In the genomic region with DNA sequence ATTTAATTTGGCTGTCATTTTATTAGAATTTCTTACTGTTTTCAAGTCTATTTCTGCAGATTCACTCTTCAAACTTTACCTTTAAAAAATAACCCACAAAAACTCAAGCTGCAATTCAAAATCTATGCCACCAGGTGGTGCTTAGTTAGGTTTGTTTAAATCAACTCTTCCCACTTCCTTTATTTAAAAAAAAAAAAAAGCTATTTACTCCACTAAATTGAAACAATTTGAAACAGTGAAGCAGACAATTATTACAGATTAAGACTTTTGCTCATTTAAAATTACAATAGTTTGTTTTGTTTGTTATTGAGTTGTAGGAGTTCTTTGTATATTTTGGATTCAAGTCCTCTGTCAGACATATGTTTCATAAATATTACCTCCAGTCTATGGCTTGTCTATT, we compare ENCODE assay signal across 8 cellular contexts.
DNase-seq lines count a peak whose midpoint lies in the region; ATAC-seq and TF ChIP-seq lines count a peak whose summit lies in the region.

No MANE protein-coding gene starts in this region.

- POLR2A ChIA-PET in AG04450 (lab: Yijun Ruan, JAX): interaction anchor here (0.7 kb wide), 1 partner anchor 80 kb away, joined by 3 read pairs; no protein-coding TSS in a partner anchor

- H3K4me1 ChIP-seq in esophagus squamous epithelium: no peaks in the 10 kb centered on the region
- no peaks in the 10 kb centered on the region for H3K4me1 ChIP-seq in transverse colon

- no peak for DNase-seq in AG04450 (ENCODE audit: low read depth, low spot score)
- peak; percentile 44 for DNase-seq in GM12865 (ENCODE audit: low read depth)
- DNase-seq in OCI-M1 (lab: John Stamatoyannopoulos, UW): peak; percentile 84
- DNase-seq in esophagus squamous epithelium (lab: John Stamatoyannopoulos, UW): no peak
- no peak for DNase-seq in transverse colon
- DNase-seq in GF-D8 (lab: John Stamatoyannopoulos, UW): no peak
- DNase-seq in NCI-H128 (lab: John Stamatoyannopoulos, UW; ENCODE audit: unreplicated experiment): no peak

- no peak for ATAC-seq in GM21515 (IDR thresholded peaks at IDR 0.05; ENCODE audit: unreplicated experiment)

- H3K27me3 ChIP-seq in AG04450 (ENCODE audit: control insufficient read depth, insufficient read depth, low read length): no peaks in the 10 kb centered on the region
- no peaks in the 10 kb centered on the region for H3K27me3 ChIP-seq in esophagus squamous epithelium
- H3K27me3 ChIP-seq in transverse colon: no peaks in the 10 kb centered on the region

- TF ChIP-seq CTCF in AG04450 (IDR thresholded peaks at IDR 0.05; ENCODE audit: low read depth, low read length) (peak; percentile 62), GM12865 (IDR thresholded peaks at IDR 0.05; ENCODE audit: insufficient read depth, low read depth, low read length, missing control alignments) (peak; percentile 39), esophagus squamous epithelium (IDR thresholded peaks at IDR 0.05) (peak in 5 of 6 experiments; percentile 11 to 52 (median 41)), transverse colon (IDR thresholded peaks at IDR 0.05) (peak; percentile 38 to 56 (median 50))

- no peaks in the 10 kb centered on the region for H3K9me3 ChIP-seq in AG04450 (ENCODE audit: control insufficient read depth, insufficient read depth, low read length)
- no peaks in the 10 kb centered on the region for H3K9me3 ChIP-seq in esophagus squamous epithelium
- no peaks in the 10 kb centered on the region for H3K9me3 ChIP-seq in transverse colon

- intact Hi-C loops in esophagus squamous epithelium (cut with DNase I) (no loop called here), transverse colon (cut with DNase I; ENCODE audit: low total_unique reads) (no loop called here)

- TF ChIP-seq POLR2A in esophagus squamous epithelium (IDR thresholded peaks at IDR 0.05) (no peak), transverse colon (IDR thresholded peaks at IDR 0.05) (no peak)

- no peak overlapping the region for H3K27ac ChIP-seq in AG04450 (ENCODE audit: low read depth, low read length)
- H3K27ac ChIP-seq in esophagus squamous epithelium: no peak overlapping the region
- H3K27ac ChIP-seq in transverse colon: no peak overlapping the region

- in situ Hi-C loops in transverse colon (cut with MboI; ENCODE audit: low pct_ligation_motif_present in 1 of 4, low pct_unique_long_range_greater_than_20kb in 1 of 4, low sequenced_read_pairs in 3 of 4): loop anchor here in 2 of 4 donors (25.0 kb wide), 1 partner anchor 610 kb away; no protein-coding TSS in a partner anchor

- no peak for TF ChIP-seq EP300 in transverse colon (IDR thresholded peaks at IDR 0.05; ENCODE audit: low read depth)

- H3K36me3 ChIP-seq in esophagus squamous epithelium (no peaks in the 10 kb centered on the region), transverse colon (no peaks in the 10 kb centered on the region)

- CTCF ChIA-PET in AG04450 (lab: Charles Lee): interaction anchor here (0.6 to 2.4 kb wide), 16 partner anchors 9 to 823 kb away, joined by 3 to 18 read pairs (median 4); no protein-coding TSS in a partner anchor

- H3K4me3 ChIP-seq in AG04450 (ENCODE audit: low read depth, low read length) (no peak overlapping the region), GM12865 (ENCODE audit: low read depth, low read length) (no peak overlapping the region), esophagus squamous epithelium (no peak overlapping the region), transverse colon (no peak overlapping the region)

Comparison
In these comparisons a context has a peak if more than half of its experiments do, and no peak if none do; other contexts are left out.
1. DNase-seq: peak in GM12865 (single experiment) and OCI-M1 (single experiment); none in AG04450 (single experiment), esophagus squamous epithelium (single experiment), transverse colon (single experiment), GF-D8 (single experiment) and NCI-H128 (single experiment).
2. Peak in every context shown above with its lines, with median percentiles within 50 percentile points of each other: CTCF ChIP-seq.